In the genomic region with DNA sequence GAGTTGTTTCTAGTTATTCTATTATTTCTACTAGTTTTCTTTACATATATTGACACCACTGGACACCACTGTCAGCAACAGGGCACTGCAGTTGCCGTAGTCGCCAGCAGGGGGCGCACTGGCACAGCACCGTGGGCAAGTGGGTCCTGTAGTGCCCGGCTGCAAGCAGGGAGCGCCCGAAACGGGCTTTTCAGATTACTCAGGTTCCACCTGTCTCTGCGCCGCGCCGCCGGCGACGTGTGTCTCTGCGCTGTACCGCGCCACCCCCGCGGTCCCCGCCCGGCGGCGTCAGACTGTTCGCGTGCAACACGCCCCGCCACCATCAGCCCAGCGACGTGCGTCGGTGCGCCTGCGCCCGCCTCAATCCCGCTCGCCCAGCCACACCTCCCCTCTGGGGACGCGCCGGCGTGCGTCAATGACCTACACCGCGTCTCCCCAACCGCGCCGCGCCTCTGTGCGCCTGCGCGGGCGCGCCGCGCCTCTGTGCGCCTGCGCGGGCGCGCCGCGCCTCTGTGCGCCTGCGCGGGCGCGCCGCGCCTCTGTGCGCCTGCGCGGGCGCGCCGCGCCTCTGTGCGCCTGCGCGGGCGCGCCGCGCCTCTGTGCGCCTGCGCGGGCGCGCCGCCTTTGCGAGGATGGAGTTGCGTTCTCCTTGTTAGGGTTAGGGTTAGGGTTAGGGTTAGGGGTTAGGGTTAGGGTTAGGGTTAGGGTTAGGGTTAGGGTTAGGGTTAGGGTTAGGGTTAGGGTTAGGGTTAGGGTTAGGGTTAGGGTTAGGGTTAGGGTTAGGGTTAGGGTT, we compare ENCODE assay signal across 8 cellular contexts. TPM values are rescaled to one million over a fixed set of nuclear protein-coding genes. Genes with fewer than 3 reads are reported as not detected.
DNase-seq lines count a peak whose midpoint lies in the region; ATAC-seq and TF ChIP-seq lines count a peak whose summit lies in the region.
"Not testable (repeated sequence)": the region's sequence is repeated elsewhere in the genome, so short reads cannot be mapped to it uniquely, and the experiment has no call there.

No MANE protein-coding gene starts in this region.

- TF ChIP-seq CTCF in DOHH2 (IDR thresholded peaks at IDR 0.05; ENCODE audit: low read depth, low read length, poor library complexity, severe bottlenecking) (peak; percentile 53), KMS-11 (conservative IDR thresholded peaks at IDR 0.05; ENCODE audit: low read depth, low read length) (peak; percentile 80), ascending aorta (IDR thresholded peaks at IDR 0.05) (peak; percentile 34 to 61 (median 50)), esophagus squamous epithelium (IDR thresholded peaks at IDR 0.05) (peak in 4 of 6 experiments; percentile 45 to 60 (median 52)), prostate gland (IDR thresholded peaks at IDR 0.05) (peak in 3 of 4 experiments; percentile 28 to 34 (median 29)), tibial nerve (IDR thresholded peaks at IDR 0.05) (peak; percentile 15 to 42 (median 28))

- POLR2A ChIA-PET in activated CD4-positive, alpha-beta T cell treated with anti-CD3 and anti-CD28 coated beads for 36 hours (lab: Charles Lee), result not testable (repeated sequence)

- H2AFZ ChIP-seq in KMS-11 (ENCODE audit: low read depth), result not testable (repeated sequence)

- H3K4me3 ChIP-seq in DOHH2 (ENCODE audit: low read length); KMS-11 (IDR thresholded peaks at IDR 0.05; ENCODE audit: insufficient read depth, low read depth, low read length); ascending aorta; esophagus squamous epithelium; prostate gland; tibial nerve: not testable (repeated sequence)

- not testable (repeated sequence) for H3K4me1 ChIP-seq in DOHH2 (ENCODE audit: control insufficient read depth, low read length); KMS-11 (ENCODE audit: low read depth, poor library complexity, severe bottlenecking); ascending aorta; esophagus squamous epithelium; prostate gland (replicated peaks); tibial nerve

- 72 to 84% methylated on average over 5 to 26 of the region's 91 CpGs for WGBS in esophagus squamous epithelium, 2 donors
- WGBS in prostate gland, result 73% methylated on average over 91 of the region's 91 CpGs
- 81 to 88% methylated on average over 90 to 91 of the region's 91 CpGs for WGBS in tibial nerve, 2 donors

- H3K27me3 ChIP-seq in DOHH2 (ENCODE audit: control insufficient read depth, low read length); KMS-11 (ENCODE audit: insufficient read depth, low read depth); ascending aorta; esophagus squamous epithelium; layer of hippocampus (ENCODE audit: control insufficient read depth, insufficient read depth, low read length); prostate gland (replicated peaks; ENCODE audit: insufficient read depth); tibial nerve: not testable (repeated sequence)

- not testable (repeated sequence) for H3K9ac ChIP-seq in KMS-11

- H3K27me3 Mint-ChIP-seq in activated CD4-positive, alpha-beta T cell treated with anti-CD3 and anti-CD28 coated beads for 36 hours, result not testable (repeated sequence)

- not testable (repeated sequence) for TF ChIP-seq EP300 in tibial nerve (IDR thresholded peaks at IDR 0.05)

- not testable (repeated sequence) for H3K27ac Mint-ChIP-seq in activated CD4-positive, alpha-beta T cell treated with anti-CD3 and anti-CD28 coated beads for 36 hours

- peak; percentile 47 for DNase-seq in activated CD4-positive, alpha-beta T cell treated with anti-CD3 and anti-CD28 coated beads for 36 hours
- DNase-seq in ascending aorta (ENCODE audit: low spot score in 2 of 2) (peak in 1 of 2 donors; percentile 75), tibial nerve (ENCODE audit: low spot score in 2 of 2) (peak in 1 of 2 donors; percentile 18)
- DNase-seq in esophagus squamous epithelium (lab: John Stamatoyannopoulos, UW); prostate gland (ENCODE audit: low spot score): not testable (repeated sequence)

- not testable (repeated sequence) for H4K20me1 ChIP-seq in DOHH2 (ENCODE audit: control insufficient read depth, insufficient read depth, low read depth, low read length); KMS-11 (ENCODE audit: insufficient read depth)

- H3K4me3 Mint-ChIP-seq in activated CD4-positive, alpha-beta T cell treated with anti-CD3 and anti-CD28 coated beads for 36 hours, result not testable (repeated sequence)

- not testable (repeated sequence) for ATAC-seq in activated CD4-positive, alpha-beta T cell treated with anti-CD3 and anti-CD28 coated beads for 36 hours

- not testable (repeated sequence) for H3K9me3 Mint-ChIP-seq in activated CD4-positive, alpha-beta T cell treated with anti-CD3 and anti-CD28 coated beads for 36 hours (ENCODE audit: low read depth)

- H3K36me3 Mint-ChIP-seq in activated CD4-positive, alpha-beta T cell treated with anti-CD3 and anti-CD28 coated beads for 36 hours (ENCODE audit: low read depth), result not testable (repeated sequence)

- H3K79me2 ChIP-seq in DOHH2 (ENCODE audit: control insufficient read depth, low read length); KMS-11 (ENCODE audit: insufficient read depth, low read depth): not testable (repeated sequence)

- not testable (repeated sequence) for H3K36me3 ChIP-seq in DOHH2 (ENCODE audit: control insufficient read depth, low read length); KMS-11 (ENCODE audit: insufficient read depth); ascending aorta; esophagus squamous epithelium; prostate gland; tibial nerve

- not testable (repeated sequence) for TF ChIP-seq POLR2A in esophagus squamous epithelium (IDR thresholded peaks at IDR 0.05); prostate gland (IDR thresholded peaks at IDR 0.05); tibial nerve (IDR thresholded peaks at IDR 0.05)

- H3K4me2 ChIP-seq in DOHH2 (ENCODE audit: low read length); KMS-11: not testable (repeated sequence)

- intact Hi-C loops in activated CD4-positive, alpha-beta T cell treated with anti-CD3 and anti-CD28 coated beads for 36 hours (cut with DNase I, micrococcal nuclease); ascending aorta (cut with DNase I); esophagus squamous epithelium (cut with DNase I); prostate gland (cut with DNase I): not testable (repeated sequence)

- CTCF ChIA-PET in activated CD4-positive, alpha-beta T cell treated with anti-CD3 and anti-CD28 coated beads for 36 hours (lab: Charles Lee), result not testable (repeated sequence)

- H3K27ac ChIP-seq in DOHH2 (ENCODE audit: low read depth, low read length); KMS-11; ascending aorta; esophagus squamous epithelium; prostate gland; tibial nerve: not testable (repeated sequence)
- H3K27ac ChIP-seq in layer of hippocampus (ENCODE audit: low read depth, low read length), result peak overlapping the region; percentile 65

- H3K9me2 ChIP-seq in DOHH2 (replicated peaks; ENCODE audit: control insufficient read depth, low read length), result not testable (repeated sequence)

- not testable (repeated sequence) for H3K4me1 Mint-ChIP-seq in activated CD4-positive, alpha-beta T cell treated with anti-CD3 and anti-CD28 coated beads for 36 hours

- not testable (repeated sequence) for H3F3A ChIP-seq in DOHH2 (ENCODE audit: control insufficient read depth, insufficient read depth)

- not testable (repeated sequence) for H3K9me3 ChIP-seq in DOHH2 (ENCODE audit: control insufficient read depth, insufficient read depth, low read length); ascending aorta; esophagus squamous epithelium; prostate gland; tibial nerve

RNA-seq across cellular contexts. Expression of a gene that starts 15.1 kb away (rescaled TPM):
- not detected for total RNA-seq in activated CD4-positive, alpha-beta T cell treated with anti-CD3 and anti-CD28 coated beads for 36 hours
- 7.9 TPM for total RNA-seq in ascending aorta
- 10 to 100 TPM; 24.3 to 37.8 (median 33.1) TPM for total RNA-seq in esophagus squamous epithelium
- 10 to 100 TPM; 12.3 to 18.7 TPM for total RNA-seq in prostate gland
- 10 to 100 TPM; 10.2 to 10.7 (median 10.4) TPM for total RNA-seq in tibial nerve

Comparison
In these comparisons a context has a peak if more than half of its experiments do, and no peak if none do; other contexts are left out.
1. CTCF ChIP-seq: peak in every context shown above with its lines; median percentile 80 in KMS-11; 53 in DOHH2; 52 in esophagus squamous epithelium; 50 in ascending aorta; 29 in prostate gland; 28 in tibial nerve.